Comparison of ENCODE assay signal across 8 cellular contexts in genomic region chr5:115098041-115098702, GRCh38.
A peak's percentile ranks its signal among the peaks of the same experiment; 100 is the strongest.
DNase-seq lines count a peak whose midpoint lies in the region; ATAC-seq, FAIRE-seq and TF ChIP-seq lines count a peak whose summit lies in the region.

No MANE protein-coding gene starts in this region.

- no peak overlapping the region for H3K27ac ChIP-seq in A549

- H3K4me2 ChIP-seq in A549, result no peak overlapping the region

- peak; percentile 96 to 97 for ATAC-seq in A549

- CTCF ChIA-PET in A549 (lab: Yijun Ruan, JAX), result interaction anchor here (0.8 to 2.0 kb wide), 23 partner anchors 8 to 212 kb away, joined by 3 to 13 read pairs (median 4); no protein-coding TSS in a partner anchor

- no peak overlapping the region for H3K4me3 ChIP-seq in A549

- peaks cover 8% of the 10 kb centered on the region; the same call in 1 of the 3 replicates for H3K4me1 ChIP-seq in A549

- DNase-seq in A549 (ENCODE audit: low read depth in 1 of 2, low spot score in 1 of 2), result peak; percentile 44 to 52
- DNase-seq in GDM1 (lab: John Stamatoyannopoulos, UW), result peak; percentile 30
- no peak for DNase-seq in H54 (ENCODE audit: insufficient read length, low spot score)
- peak; percentile 55 for DNase-seq in LHCN-M2 (ENCODE audit: low read depth)
- peak; percentile 56 for DNase-seq in SKM-1 treated with dmso at 0.1 percent for 144 hours (lab: John Stamatoyannopoulos, UW; ENCODE audit: unreplicated experiment)
- DNase-seq in dermis blood vessel endothelial cell, result peak; percentile 67
- DNase-seq in middle frontal gyrus (ENCODE audit: extremely low spot score, low spot score), result peak; percentile 43
- no peak for DNase-seq in NK-92 treated with Interleukin-12 subunit alpha and Interleukin-12 subunit beta, amount 100 ng/mL, for 24 hours (lab: John Stamatoyannopoulos, UW)

- no peak for TF ChIP-seq EP300 in A549 (IDR thresholded peaks at IDR 0.05)

- FAIRE-seq in A549 (lab: Jason Lieb, UNC), result no peak
- FAIRE-seq in H54 (lab: Jason Lieb, UNC), result peak; percentile 92

- 0% methylated on average over 2 of the region's 2 CpGs for WGBS in A549 (ENCODE audit: missing lambda C conversion rate)

- TF ChIP-seq RAD21 in A549 (conservative IDR thresholded peaks at IDR 0.05 in 1 of 2, IDR thresholded peaks at IDR 0.05 in 1 of 2), result peak; percentile 78 to 85

- TF ChIP-seq CTCF in A549 (IDR thresholded peaks at IDR 0.05), result peak; percentile 82

- H3K9me3 ChIP-seq in A549, result 0 out of 3 replicates have a peak, but pooled peaks cover 2% of the 10 kb centered on the region

- TF ChIP-seq POLR2A in A549 (IDR thresholded peaks at IDR 0.05; ENCODE audit: low read length) (no peak), H54 (IDR thresholded peaks at IDR 0.05; ENCODE audit: low read depth, low read length) (no peak)

- POLR2A ChIA-PET in A549 (lab: Yijun Ruan, JAX), result no interaction called here

TF ChIP-seq in A549, 52 proteins besides CTCF, POLR2A, EP300 and RAD21:
- TF ChIP-seq MAX (IDR thresholded peaks at IDR 0.05) (peak; percentile 13; the same call in 1 of the 2 replicates), MAZ (IDR thresholded peaks at IDR 0.05; ENCODE audit: borderline replicate concordance, low read depth, low read length) (no peak), SMC3 (IDR thresholded peaks at IDR 0.05) (peak; percentile 76)

Comparison
In these comparisons a context has a peak if more than half of its experiments do, and no peak if none do; other contexts are left out.
1. DNase-seq: peak in A549 (2 of 2), GDM1 (single experiment), LHCN-M2 (single experiment), SKM-1 treated with dmso at 0.1 percent for 144 hours (single experiment), dermis blood vessel endothelial cell (single experiment) and middle frontal gyrus (single experiment); none in H54 (single experiment) and NK-92 treated with Interleukin-12 subunit alpha and Interleukin-12 subunit beta, amount 100 ng/mL, for 24 hours (single experiment).